18 cellular contexts compared by ENCODE assay signal in the genomic region with DNA sequence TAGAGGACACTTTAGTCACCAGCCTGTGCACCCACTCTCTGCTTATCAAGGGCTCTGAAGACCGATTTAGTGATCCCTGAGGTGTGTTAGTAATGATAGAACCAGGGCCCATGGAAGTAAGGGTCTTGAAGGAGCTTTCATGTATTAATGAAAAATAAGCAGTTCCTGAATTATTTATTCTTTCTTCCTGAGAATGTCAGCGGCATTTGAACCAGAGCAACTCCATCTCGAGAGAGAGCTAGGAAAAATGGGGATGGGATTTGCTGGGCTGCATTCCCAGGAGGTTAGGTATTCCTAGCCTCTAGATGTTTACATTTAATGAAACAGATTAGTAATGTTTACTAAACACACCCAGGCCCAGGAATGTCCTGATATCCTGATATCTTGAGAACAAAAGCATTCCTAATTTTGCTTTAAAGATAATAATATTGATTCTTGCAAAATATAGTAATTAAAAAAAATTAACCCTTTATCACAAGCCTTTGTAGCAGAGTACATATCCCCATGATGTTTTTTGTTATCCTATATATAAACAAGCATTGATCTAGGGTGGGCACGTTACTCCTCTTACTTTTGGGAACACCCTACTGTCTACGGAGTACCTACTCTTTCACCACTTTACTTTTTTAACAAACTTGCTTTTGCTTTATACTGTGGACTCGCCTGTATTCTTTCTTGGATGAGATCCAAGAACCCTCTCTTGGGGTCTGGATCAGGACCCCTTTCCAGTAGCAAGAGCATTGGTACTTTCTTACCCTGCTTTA.
DNase-seq lines count a peak whose midpoint lies in the region; ATAC-seq and TF ChIP-seq lines count a peak whose summit lies in the region.
"Had no signal": no experiment of that assay in that cellular context is flagged by ENCODE, and none has a peak within 500 bp of the region (broad histone marks: within the 10 kb centered on the region; RNA-seq: fewer than 3 reads in every experiment).

No MANE protein-coding gene starts in this region.

- H3K4me3 ChIP-seq in CD8-positive, alpha-beta T cell (ENCODE audit: low read depth, low read length): no peak overlapping the region
- H3K4me3 ChIP-seq in CD4-positive, alpha-beta memory T cell (ENCODE audit: low read length in 2 of 2): no peak overlapping the region
- H3K4me3 ChIP-seq: esophagus muscularis mucosa, transverse colon had no signal

- intact Hi-C loops in CD8-positive, alpha-beta T cell (cut with DNase I, micrococcal nuclease): no loop called here
- intact Hi-C loops in CD4-positive, alpha-beta memory T cell (cut with micrococcal nuclease): no loop called here

- no peak for TF ChIP-seq CTCF in CD8-positive, alpha-beta T cell (IDR thresholded peaks at IDR 0.05)
- no peak for TF ChIP-seq CTCF in endothelial cell (IDR thresholded peaks at IDR 0.05; ENCODE audit: unreplicated experiment)

- H3K27ac ChIP-seq in CD8-positive, alpha-beta T cell (ENCODE audit: low read depth, low read length): no peak overlapping the region
- H3K27ac ChIP-seq in CD4-positive, alpha-beta memory T cell (ENCODE audit: low read depth, low read length): no peak overlapping the region
- H3K27ac ChIP-seq: esophagus muscularis mucosa, transverse colon had no signal

- no peaks in the 10 kb centered on the region for H3K27me3 Mint-ChIP-seq in CD8-positive, alpha-beta T cell (ENCODE audit: low read depth)
- H3K27me3 Mint-ChIP-seq in endothelial cell (ENCODE audit: unreplicated experiment): no peaks in the 10 kb centered on the region
- H3K27me3 Mint-ChIP-seq in CD4-positive, alpha-beta memory T cell: no peaks in the 10 kb centered on the region
- H3K27me3 Mint-ChIP-seq: activated CD4-positive, alpha-beta T cell treated with anti-CD3 and anti-CD28 coated beads, Interleukin-2, amount 10 ng/mL, durations not matched to agents 24 days and 14 days; memory B cell; stimulated activated memory B cell treated with anti-CD40 and anti-IgM and Interleukin-4, amounts not matched to agents 10 μg/mL and 1 μg/mL and 100 μg/mL, for 72 hours had no signal

- no peaks in the 10 kb centered on the region for H3K9me3 Mint-ChIP-seq in CD8-positive, alpha-beta T cell
- H3K9me3 Mint-ChIP-seq in endothelial cell (ENCODE audit: unreplicated experiment): no peaks in the 10 kb centered on the region
- H3K9me3 Mint-ChIP-seq in CD4-positive, alpha-beta memory T cell: no peaks in the 10 kb centered on the region
- H3K9me3 Mint-ChIP-seq: activated CD4-positive, alpha-beta T cell treated with anti-CD3 and anti-CD28 coated beads, Interleukin-2, amount 10 ng/mL, durations not matched to agents 24 days and 14 days; activated naive CD4-positive, alpha-beta T cell treated with anti-CD3 and anti-CD28 coated beads for 36 hours; memory B cell; stimulated activated memory B cell treated with anti-CD40 and anti-IgM and Interleukin-4, amounts not matched to agents 10 μg/mL and 1 μg/mL and 100 μg/mL, for 72 hours had no signal

- no peak for DNase-seq in CD8-positive, alpha-beta T cell
- peak; percentile 32 for DNase-seq in LoVo (ENCODE audit: low spot score)
- DNase-seq in endothelial cell (ENCODE audit: low spot score): no peak
- DNase-seq in mucosa of gallbladder (ENCODE audit: low spot score): peak; percentile 49
- no peak for DNase-seq in stimulated activated CD4-positive, alpha-beta T cell treated with anti-CD3 and anti-CD28 coated beads, Interleukin-4, amount 100 ng/mL, for 4 hours
- no peak for DNase-seq in CD4-positive, alpha-beta memory T cell
- DNase-seq in cerebellum (ENCODE audit: low spot score): no peak
- DNase-seq: activated CD4-positive, alpha-beta T cell treated with anti-CD3 and anti-CD28 coated beads, Interleukin-2, amount 10 ng/mL, durations not matched to agents 24 days and 14 days; activated naive CD4-positive, alpha-beta T cell treated with anti-CD3 and anti-CD28 coated beads for 36 hours; dermis blood vessel endothelial cell; NCI-H2029 treated with DMSO at 0.1 percent for 48 hours; NCI-H524; OCI-M1; transverse colon had no signal

- H3K9me3 ChIP-seq in CD8-positive, alpha-beta T cell (ENCODE audit: low read length): no peaks in the 10 kb centered on the region
- no peaks in the 10 kb centered on the region for H3K9me3 ChIP-seq in CD4-positive, alpha-beta memory T cell (ENCODE audit: control insufficient read depth in 1 of 2, low read length in 2 of 2)
- H3K9me3 ChIP-seq: esophagus muscularis mucosa, transverse colon had no signal

- CTCF ChIA-PET in CD8-positive, alpha-beta T cell (lab: Charles Lee): interaction anchor here (1.3 kb wide), 1 partner anchor 16 kb away, joined by 3 read pairs; no protein-coding TSS in a partner anchor
- CTCF ChIA-PET in CD4-positive, alpha-beta memory T cell (lab: Charles Lee; ENCODE audit: partially characterized antibody): no interaction called here

- H3K27me3 ChIP-seq in CD8-positive, alpha-beta T cell (ENCODE audit: insufficient read depth, low read length): no peaks in the 10 kb centered on the region
- H3K27me3 ChIP-seq in CD4-positive, alpha-beta memory T cell (ENCODE audit: insufficient read depth, low read length): no peaks in the 10 kb centered on the region
- H3K27me3 ChIP-seq: esophagus muscularis mucosa, transverse colon had no signal

- H3K36me3 Mint-ChIP-seq in CD8-positive, alpha-beta T cell: peaks cover 82% of the 10 kb centered on the region
- peaks cover 15% of the 10 kb centered on the region for H3K36me3 Mint-ChIP-seq in endothelial cell (ENCODE audit: low read depth, unreplicated experiment)
- peaks cover 34 to 72% of the 10 kb centered on the region in 2 donors for H3K36me3 Mint-ChIP-seq in CD4-positive, alpha-beta memory T cell

- no peak for ATAC-seq in CD8-positive, alpha-beta T cell
- ATAC-seq in HG02884 (IDR thresholded peaks at IDR 0.05; ENCODE audit: unreplicated experiment): no peak
- ATAC-seq: stimulated activated memory B cell treated with anti-CD40 and anti-IgM and Interleukin-4, amounts not matched to agents 10 μg/mL and 1 μg/mL and 100 μg/mL, for 72 hours had no signal

- peak overlapping the region; percentile 13 for H3K27ac Mint-ChIP-seq in CD8-positive, alpha-beta T cell
- H3K27ac Mint-ChIP-seq in endothelial cell (ENCODE audit: unreplicated experiment): peak overlapping the region; percentile 36
- peak overlapping the region in 3 of 7 donors; percentile 22 to 67 (median 55) for H3K27ac Mint-ChIP-seq in CD4-positive, alpha-beta memory T cell
- H3K27ac Mint-ChIP-seq: activated CD4-positive, alpha-beta T cell treated with anti-CD3 and anti-CD28 coated beads, Interleukin-2, amount 10 ng/mL, durations not matched to agents 24 days and 14 days; memory B cell; stimulated activated memory B cell treated with anti-CD40 and anti-IgM and Interleukin-4, amounts not matched to agents 10 μg/mL and 1 μg/mL and 100 μg/mL, for 72 hours had no signal

- no peaks in the 10 kb centered on the region for H3K4me1 ChIP-seq in CD8-positive, alpha-beta T cell (ENCODE audit: insufficient read depth, low read length)
- no peaks in the 10 kb centered on the region for H3K4me1 ChIP-seq in CD4-positive, alpha-beta memory T cell (ENCODE audit: insufficient read depth, low read length)

- H3K4me1 Mint-ChIP-seq in CD8-positive, alpha-beta T cell (ENCODE audit: low read depth): no peaks in the 10 kb centered on the region
- peaks cover 2% of the 10 kb centered on the region for H3K4me1 Mint-ChIP-seq in endothelial cell (ENCODE audit: unreplicated experiment)
- H3K4me1 Mint-ChIP-seq in CD4-positive, alpha-beta memory T cell: peaks cover 0 to 1% (median 0%) of the 10 kb centered on the region in 4 donors
- H3K4me1 Mint-ChIP-seq: activated CD4-positive, alpha-beta T cell treated with anti-CD3 and anti-CD28 coated beads, Interleukin-2, amount 10 ng/mL, durations not matched to agents 24 days and 14 days; memory B cell; stimulated activated memory B cell treated with anti-CD40 and anti-IgM and Interleukin-4, amounts not matched to agents 10 μg/mL and 1 μg/mL and 100 μg/mL, for 72 hours had no signal

- H3K36me3 ChIP-seq in CD8-positive, alpha-beta T cell (ENCODE audit: insufficient read depth, low read length): peaks cover 30% of the 10 kb centered on the region
- peaks cover 37% of the 10 kb centered on the region for H3K36me3 ChIP-seq in CD4-positive, alpha-beta memory T cell (ENCODE audit: insufficient read depth, low read length)

- no peak overlapping the region for H3K4me3 Mint-ChIP-seq in CD8-positive, alpha-beta T cell
- no peak overlapping the region for H3K4me3 Mint-ChIP-seq in endothelial cell (ENCODE audit: unreplicated experiment)
- H3K4me3 Mint-ChIP-seq in CD4-positive, alpha-beta memory T cell: no peak overlapping the region
- H3K4me3 Mint-ChIP-seq: activated CD4-positive, alpha-beta T cell treated with anti-CD3 and anti-CD28 coated beads, Interleukin-2, amount 10 ng/mL, durations not matched to agents 24 days and 14 days; activated naive CD4-positive, alpha-beta T cell treated with anti-CD3 and anti-CD28 coated beads for 36 hours; memory B cell; stimulated activated memory B cell treated with anti-CD40 and anti-IgM and Interleukin-4, amounts not matched to agents 10 μg/mL and 1 μg/mL and 100 μg/mL, for 72 hours had no signal

- POLR2A ChIA-PET in CD8-positive, alpha-beta T cell (lab: Charles Lee): no interaction called here
- POLR2A ChIA-PET in CD4-positive, alpha-beta memory T cell (lab: Charles Lee; ENCODE audit: partially characterized antibody): interaction anchor here (0.7 kb wide), 1 partner anchor 801 kb away, joined by 3 read pairs; no protein-coding TSS in a partner anchor

Comparison
In these comparisons a context has a peak if more than half of its experiments do, and no peak if none do; other contexts are left out.
1. DNase-seq: peak in LoVo (single experiment) and mucosa of gallbladder (single experiment); none in CD8-positive, alpha-beta T cell (0 of 7), endothelial cell (single experiment), stimulated activated CD4-positive, alpha-beta T cell treated with anti-CD3 and anti-CD28 coated beads, Interleukin-4, amount 100 ng/mL, for 4 hours (0 of 2), CD4-positive, alpha-beta memory T cell (0 of 5) and cerebellum (single experiment).